ENCODE assay signal across 17 cellular contexts in the genomic region with DNA sequence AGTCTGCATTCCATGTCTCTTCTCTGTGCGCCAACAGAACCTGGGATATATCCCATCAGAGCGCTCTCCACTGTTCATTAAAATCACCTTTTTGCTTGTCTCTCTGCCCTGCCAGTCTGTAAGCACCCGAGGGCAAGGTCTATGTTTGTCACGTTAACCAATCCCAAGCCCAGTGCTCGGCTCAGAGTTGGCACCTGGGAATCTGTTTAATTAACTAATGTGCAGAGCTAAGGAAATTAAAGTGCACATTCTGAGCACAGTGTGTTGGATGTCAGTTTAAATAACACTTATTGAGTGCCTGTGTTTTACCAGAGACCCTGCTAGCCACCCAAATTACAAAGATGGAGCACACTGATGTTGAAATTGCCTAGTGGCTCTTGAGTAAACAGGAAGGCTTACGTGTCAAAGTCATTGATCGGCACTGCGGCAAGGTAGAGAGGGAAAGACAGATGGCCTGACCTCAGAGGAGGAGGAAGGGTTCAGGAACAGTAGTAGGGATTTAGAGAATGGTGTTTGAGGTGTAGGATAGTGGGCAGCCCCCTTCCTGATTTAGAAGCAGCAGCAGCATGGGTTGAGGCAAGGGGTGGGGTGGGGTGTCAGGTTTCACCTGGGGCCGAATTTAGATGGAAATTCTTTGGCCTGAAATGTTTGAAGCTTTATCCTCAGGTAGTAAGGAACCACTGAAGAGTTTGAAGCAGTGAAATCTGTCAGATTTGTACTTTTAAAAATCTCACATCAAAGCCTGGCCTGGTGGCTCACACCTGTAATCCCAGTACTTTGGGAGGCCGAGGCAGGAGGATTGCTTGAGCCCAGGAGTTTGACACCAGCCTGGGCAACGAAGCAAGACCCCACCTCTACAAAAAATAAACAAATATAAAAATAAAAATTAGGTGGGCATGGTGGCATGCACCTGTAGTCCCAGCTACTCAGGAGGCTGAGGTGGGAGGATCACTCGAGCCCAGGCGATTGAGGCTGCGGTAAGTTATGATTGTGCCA. TPM values are rescaled to one million over a fixed set of nuclear protein-coding genes. Genes with fewer than 3 reads are reported as not detected.
DNase-seq lines count a peak whose midpoint lies in the region; ATAC-seq and TF ChIP-seq lines count a peak whose summit lies in the region.
"Had no signal": no experiment of that assay in that cellular context is flagged by ENCODE, and none has a peak within 500 bp of the region (broad histone marks: within the 10 kb centered on the region; RNA-seq: fewer than 3 reads in every experiment).

No MANE protein-coding gene starts in this region.

- no peak for TF ChIP-seq CTCF in upper lobe of right lung (IDR thresholded peaks at IDR 0.05)

- H3K4me3 ChIP-seq in upper lobe of right lung = no peak overlapping the region
- H3K4me3 ChIP-seq: ovary, thoracic aorta had no signal

- intact Hi-C loops in upper lobe of right lung (cut with DNase I) = no loop called here

- H3K9me3 Mint-ChIP-seq in activated naive CD4-positive, alpha-beta T cell treated with anti-CD3 and anti-CD28 coated beads, Interleukin-2, amount 50 U/mL, for 72 hours = no peaks in the 10 kb centered on the region
- H3K9me3 Mint-ChIP-seq: activated T-cell treated with anti-CD3 and anti-CD28 coated beads, Interleukin-2, amount 50 U/mL, for 24 hours had no signal

- no peaks in the 10 kb centered on the region for H3K9me3 ChIP-seq in upper lobe of right lung
- H3K9me3 ChIP-seq: ovary, thoracic aorta had no signal

- no peak overlapping the region for H3K27ac ChIP-seq in upper lobe of right lung
- H3K27ac ChIP-seq: ovary, thoracic aorta had no signal

- H3K36me3 ChIP-seq in upper lobe of right lung = no peaks in the 10 kb centered on the region
- H3K36me3 ChIP-seq: ovary, thoracic aorta had no signal

- peak; percentile 50 to 52 for DNase-seq in NOMO-1 (lab: John Stamatoyannopoulos, UW; ENCODE audit: unreplicated experiment in 2 of 2)
- no peak for DNase-seq in NOMO-1 treated with dmso at 0.1 percent for 144 hours (lab: John Stamatoyannopoulos, UW; ENCODE audit: unreplicated experiment)
- DNase-seq in NCI-H82 treated with DMSO at 0.1 percent for 48 hours (lab: John Stamatoyannopoulos, UW; ENCODE audit: unreplicated experiment) = peak; percentile 84
- DNase-seq in iPS-NIHi11 (ENCODE audit: low spot score) = peak; percentile 67
- DNase-seq in upper lobe of right lung = peak; percentile 41
- no peak for DNase-seq in activated naive CD4-positive, alpha-beta T cell treated with anti-CD3 and anti-CD28 coated beads, Interleukin-2, amount 50 U/mL, for 72 hours (ENCODE audit: low spot score in 2 of 2)
- DNase-seq in AG08395 (ENCODE audit: low spot score) = no peak
- DNase-seq: activated T-cell treated with anti-CD3 and anti-CD28 coated beads, Interleukin-2, amount 50 U/mL, for 24 hours; anterior cingulate cortex; cortex of kidney; hypothalamus; NCI-H187; ovary; PC-3 had no signal

- no peaks in the 10 kb centered on the region for H3K4me1 ChIP-seq in upper lobe of right lung

- ATAC-seq in upper lobe of right lung = peak; percentile 12
- no peak for ATAC-seq in activated naive CD4-positive, alpha-beta T cell treated with anti-CD3 and anti-CD28 coated beads, Interleukin-2, amount 50 U/mL, for 72 hours
- no peak for ATAC-seq in HG03571 (IDR thresholded peaks at IDR 0.05; ENCODE audit: unreplicated experiment)
- ATAC-seq: PC-3 had no signal

- H3K27me3 ChIP-seq in upper lobe of right lung = no peaks in the 10 kb centered on the region
- H3K27me3 ChIP-seq: ovary had no signal

- no peak overlapping the region for H3K27ac Mint-ChIP-seq in activated naive CD4-positive, alpha-beta T cell treated with anti-CD3 and anti-CD28 coated beads, Interleukin-2, amount 50 U/mL, for 72 hours
- H3K27ac Mint-ChIP-seq: activated T-cell treated with anti-CD3 and anti-CD28 coated beads, Interleukin-2, amount 50 U/mL, for 24 hours had no signal

- no peaks in the 10 kb centered on the region for H3K36me3 Mint-ChIP-seq in activated naive CD4-positive, alpha-beta T cell treated with anti-CD3 and anti-CD28 coated beads, Interleukin-2, amount 50 U/mL, for 72 hours

RNA-seq across cellular contexts. Expression of gene ARMH1, which starts 7.7 kb away (rescaled TPM):
- total RNA-seq in upper lobe of right lung = 5.9 TPM
- total RNA-seq in activated naive CD4-positive, alpha-beta T cell treated with anti-CD3 and anti-CD28 coated beads, Interleukin-2, amount 50 U/mL, for 72 hours = 100 to 1,000 TPM; 102 to 155 TPM

RNA-seq across cellular contexts. Expression of gene TMEM53, which starts 7.9 kb away (rescaled TPM):
- 13.9 TPM for total RNA-seq in upper lobe of right lung
- 1 to 10 TPM; 4.4 to 5.2 TPM for total RNA-seq in activated naive CD4-positive, alpha-beta T cell treated with anti-CD3 and anti-CD28 coated beads, Interleukin-2, amount 50 U/mL, for 72 hours

RNA-seq across cellular contexts. Expression of gene RNU5D-1, which starts 48.8 kb away (rescaled TPM):
- not detected for total RNA-seq in upper lobe of right lung
- not detected for total RNA-seq in activated naive CD4-positive, alpha-beta T cell treated with anti-CD3 and anti-CD28 coated beads, Interleukin-2, amount 50 U/mL, for 72 hours
- total RNA-seq: fibroblast of lung, ovary, PC-3, thoracic aorta had no signal

RNA-seq across cellular contexts. Expression of gene KIF2C, which starts 57.4 kb away (rescaled TPM):
- total RNA-seq in upper lobe of right lung = 0.93 TPM
- 100 to 1,000 TPM in 1 of 2 donors, 10 to 100 TPM in 1; 95.2 to 228 TPM for total RNA-seq in activated naive CD4-positive, alpha-beta T cell treated with anti-CD3 and anti-CD28 coated beads, Interleukin-2, amount 50 U/mL, for 72 hours

Comparison
In these comparisons a context has a peak if more than half of its experiments do, and no peak if none do; other contexts are left out.
1. DNase-seq: peak in NOMO-1 (2 of 2), NCI-H82 treated with DMSO at 0.1 percent for 48 hours (single experiment), iPS-NIHi11 (single experiment) and upper lobe of right lung (single experiment); none in NOMO-1 treated with dmso at 0.1 percent for 144 hours (single experiment), activated naive CD4-positive, alpha-beta T cell treated with anti-CD3 and anti-CD28 coated beads, Interleukin-2, amount 50 U/mL, for 72 hours (0 of 2) and AG08395 (single experiment).
2. RNA of gene ARMH1, which starts 7.7 kb away (total RNA-seq): 102 to 155 TPM in activated naive CD4-positive, alpha-beta T cell treated with anti-CD3 and anti-CD28 coated beads, Interleukin-2, amount 50 U/mL, for 72 hours; 5.9 TPM in upper lobe of right lung (single experiment); every median in the first group is over 10 times any median in the second.